ENCODE assay signal across 1 cellular context in genomic region chr1:1208713-1209433, GRCh38.
TF ChIP-seq lines count a peak whose summit lies in the region.

No MANE protein-coding gene starts in this region.

TF ChIP-seq in HEK293, 187 proteins besides CTCF, POLR2A, EP300 and RAD21 (continued from another document):
- no peak for TF ChIP-seq ZSCAN5A (tag by site-specific recombination; IDR thresholded peaks at IDR 0.05)
- TF ChIP-seq ZFP41 (tag by site-specific recombination; IDR thresholded peaks at IDR 0.05; ENCODE audit: borderline replicate concordance): no peak
- no peak for TF ChIP-seq SCRT1 (tag by site-specific recombination; IDR thresholded peaks at IDR 0.05; ENCODE audit: borderline replicate concordance)
- TF ChIP-seq HOXD13 (CRISPR knock-in tag; IDR thresholded peaks at IDR 0.05; ENCODE audit: borderline replicate concordance): no peak
- no peak for TF ChIP-seq ZNF169 (tag by site-specific recombination; IDR thresholded peaks at IDR 0.05)
- TF ChIP-seq ZBTB21 (tag by site-specific recombination; IDR thresholded peaks at IDR 0.05): no peak
- no peak for TF ChIP-seq ZNF610 (tag by site-specific recombination; IDR thresholded peaks at IDR 0.05; ENCODE audit: borderline replicate concordance)
- TF ChIP-seq PRDM6 (tag by site-specific recombination; IDR thresholded peaks at IDR 0.05): no peak
- TF ChIP-seq ZFP69B (tag by site-specific recombination; IDR thresholded peaks at IDR 0.05): peak; percentile 56; the same call in 1 of the 2 replicates
- no peak for TF ChIP-seq ZNF311 (tag by site-specific recombination; IDR thresholded peaks at IDR 0.05; ENCODE audit: borderline replicate concordance)
- no peak for TF ChIP-seq GLI2 (tag by site-specific recombination; IDR thresholded peaks at IDR 0.05; ENCODE audit: borderline replicate concordance, low read depth)
- no peak for TF ChIP-seq KLF9 (tag by site-specific recombination; IDR thresholded peaks at IDR 0.05; ENCODE audit: low read depth)
TF ChIP-seq in HEK293: peak in this region for 9.
